In the genomic region with DNA sequence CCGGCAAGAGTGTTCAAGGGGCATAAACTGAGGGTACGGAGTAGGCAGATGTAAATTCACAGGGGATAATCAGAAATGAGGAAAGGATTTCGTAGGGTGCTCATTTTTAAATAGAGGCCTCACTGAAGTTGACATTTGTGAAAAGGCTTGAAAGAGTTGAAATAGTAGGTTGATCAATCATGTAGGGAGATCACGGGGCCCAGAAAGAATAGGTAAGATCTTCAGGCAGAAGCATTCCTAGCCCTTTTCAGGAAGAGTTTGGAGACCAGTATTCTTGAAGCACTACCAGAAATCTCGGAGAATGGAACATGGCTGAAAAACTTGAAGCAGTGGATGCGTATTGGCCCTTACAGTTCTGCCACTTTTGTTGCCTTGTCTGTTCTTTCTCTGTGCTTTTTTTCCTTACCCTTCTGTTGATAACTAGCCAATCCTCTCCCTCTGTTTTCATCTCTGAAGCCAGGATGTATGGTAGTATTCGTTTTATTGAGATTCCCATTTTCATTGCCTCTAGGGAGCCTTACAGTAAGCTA, we compare ENCODE assay signal across 8 cellular contexts. TPM values are rescaled to one million over a fixed set of nuclear protein-coding genes. Genes with fewer than 3 reads are reported as not detected.
DNase-seq lines count a peak whose midpoint lies in the region; ATAC-seq and TF ChIP-seq lines count a peak whose summit lies in the region.

No MANE protein-coding gene starts in this region.

- intact Hi-C loops in MCF 10A (cut with micrococcal nuclease) = loop anchor here (5.0 kb wide), 1 partner anchor 796 kb away; a partner anchor contains a TSS

- ATAC-seq in GM21423 (IDR thresholded peaks at IDR 0.05; ENCODE audit: unreplicated experiment) = peak; percentile 8

- H3K9ac ChIP-seq in HUES6 (ENCODE audit: low read length) (peak overlapping the region; percentile 75), mucosa of rectum (ENCODE audit: low read depth in 1 of 2, low read length in 2 of 2) (peak overlapping the region; percentile 72 to 77)

- no peaks in the 10 kb centered on the region for H3K4me1 ChIP-seq in HUES6 (ENCODE audit: control insufficient read depth, insufficient read depth, low read length)
- H3K4me1 ChIP-seq in mucosa of rectum (ENCODE audit: control insufficient read depth in 2 of 2, insufficient read depth in 2 of 2, low read length in 2 of 2) = no peaks in the 10 kb centered on the region

- H3K4me3 ChIP-seq in HUES6 (ENCODE audit: low read depth, low read length) (peak overlapping the region; percentile 97), mucosa of rectum (ENCODE audit: low read length in 2 of 2) (peak overlapping the region; percentile 99 to 100)

- H3K27me3 Mint-ChIP-seq in MCF 10A (ENCODE audit: insufficient read depth, unreplicated experiment) = no peaks in the 10 kb centered on the region

- peak overlapping the region; percentile 85 for H3K4me3 Mint-ChIP-seq in MCF 10A (ENCODE audit: unreplicated experiment)

- peaks cover 20% of the 10 kb centered on the region for H3K4me1 Mint-ChIP-seq in MCF 10A (ENCODE audit: insufficient read depth, unreplicated experiment)

- CTCF ChIA-PET in MCF 10A (lab: Yijun Ruan, JAX) = interaction anchor here (0.9 to 1.8 kb wide), 3 partner anchors 12 to 1278 kb away, joined by 4 to 6 read pairs (median 4); no protein-coding TSS in a partner anchor

- POLR2A ChIA-PET in MCF 10A (lab: Yijun Ruan, JAX) = interaction anchor here (1.1 to 2.9 kb wide), 7 partner anchors 8 to 336 kb away, joined by 3 to 18 read pairs (median 7); a partner anchor contains a TSS

- H3K9me3 ChIP-seq in HUES6 (ENCODE audit: control insufficient read depth, insufficient read depth, low read depth, low read length) (no peaks in the 10 kb centered on the region), mucosa of rectum (ENCODE audit: control insufficient read depth in 2 of 2, low read length in 2 of 2) (no peaks in the 10 kb centered on the region)

- H3K27me3 ChIP-seq in HUES6 (ENCODE audit: control insufficient read depth, insufficient read depth, low read length) (no peaks in the 10 kb centered on the region), mucosa of rectum (ENCODE audit: control insufficient read depth in 2 of 2, insufficient read depth in 2 of 2, low read length in 2 of 2) (no peaks in the 10 kb centered on the region)

- DNase-seq in DMS 273 treated with DMSO at 0.1 percent for 48 hours (lab: John Stamatoyannopoulos, UW) (peak; percentile 28), MCF 10A (ENCODE audit: unreplicated experiment) (no peak), COLO668 (lab: John Stamatoyannopoulos, UW; ENCODE audit: unreplicated experiment) (no peak), C1 segment of cervical spinal cord (lab: John Stamatoyannopoulos, UW) (no peak), NOMO-1 treated with DMSO at 0.1 percent for 48 hours (lab: John Stamatoyannopoulos, UW; ENCODE audit: unreplicated experiment) (no peak)

- peaks cover 34% of the 10 kb centered on the region for H3K36me3 Mint-ChIP-seq in MCF 10A (ENCODE audit: insufficient read depth, unreplicated experiment)

- H3K9me3 Mint-ChIP-seq in MCF 10A (ENCODE audit: unreplicated experiment) = no peaks in the 10 kb centered on the region

- peak overlapping the region; percentile 60; the same call in 1 of the 2 replicates for H3K27ac ChIP-seq in HUES6 (ENCODE audit: low read depth, low read length)
- H3K27ac ChIP-seq in mucosa of rectum (ENCODE audit: low read depth in 2 of 2, low read length in 2 of 2) = peak overlapping the region; percentile 81 to 96

- H3K36me3 ChIP-seq in HUES6 (ENCODE audit: control insufficient read depth, insufficient read depth, low read length) = peaks cover 28% of the 10 kb centered on the region
- peaks cover 9 to 15% of the 10 kb centered on the region in 2 donors for H3K36me3 ChIP-seq in mucosa of rectum (ENCODE audit: control insufficient read depth in 2 of 2, insufficient read depth in 2 of 2, low read length in 2 of 2)

- peak overlapping the region; percentile 95 for H3K27ac Mint-ChIP-seq in MCF 10A (ENCODE audit: low read depth, unreplicated experiment)

- TF ChIP-seq CTCF in MCF 10A (IDR thresholded peaks at IDR 0.05; ENCODE audit: unreplicated experiment) = no peak

- BruUV-seq in MCF 10A (replicated peaks; lab: Mats Ljungman, UMichigan) = TSS peak; percentile 77

RNA-seq across cellular contexts. Expression of a gene that starts 0.5 kb away (rescaled TPM):
- total RNA-seq in MCF 10A (2022) = 51.5 and 56.9 TPM in 2 replicates
